ENCODE assay signal across 29 cellular contexts in genomic region chr14:102811254-102811963, GRCh38. TPM values are rescaled to one million over a fixed set of nuclear protein-coding genes. Genes with fewer than 3 reads are reported as not detected.
DNase-seq lines count a peak whose midpoint lies in the region; ATAC-seq and TF ChIP-seq lines count a peak whose summit lies in the region.
"Had no signal": no experiment of that assay in that cellular context is flagged by ENCODE, and none has a peak within 500 bp of the region (broad histone marks: within the 10 kb centered on the region; RNA-seq: fewer than 3 reads in every experiment).

No MANE protein-coding gene starts in this region.

- H3K27ac Mint-ChIP-seq in activated CD4-positive, alpha-beta T cell treated with anti-CD3 and anti-CD28 coated beads, Interleukin-2, amount 10 ng/mL, durations not matched to agents 24 days and 14 days = peak overlapping the region; percentile 10
- H3K27ac Mint-ChIP-seq in activated CD4-positive, alpha-beta T cell treated with anti-CD3 and anti-CD28 coated beads, Interleukin-2, amount 10 ng/mL, durations not matched to agents 7 days and 5 days = no peak overlapping the region
- peak overlapping the region; percentile 75 for H3K27ac Mint-ChIP-seq in activated B cell treated with CpG ODN at 0.5 μM for 24 hours
- peak overlapping the region in 5 of 6 donors; percentile 16 to 96 (median 66) for H3K27ac Mint-ChIP-seq in naive B cell
- H3K27ac Mint-ChIP-seq: neural progenitor cell had no signal

- H3K4me1 ChIP-seq in HEK293 (ENCODE audit: control insufficient read depth, insufficient read depth, low read length) = peaks cover 17% of the 10 kb centered on the region
- H3K4me1 ChIP-seq: body of pancreas, neural progenitor cell, right lobe of liver had no signal

- no peak overlapping the region for H3K4me3 ChIP-seq in HEK293 (ENCODE audit: low read depth, low read length)
- H3K4me3 ChIP-seq: BLaER1 treated with 17β-estradiol and CSF1 and Interleukin-3, amounts not matched to agents 10 nM and 100 nM; body of pancreas; hepatocyte; neural progenitor cell; right lobe of liver; upper lobe of left lung had no signal

- POLR2A ChIA-PET in activated CD4-positive, alpha-beta T cell treated with anti-CD3 and anti-CD28 coated beads, Interleukin-2, amount 10 ng/mL, durations not matched to agents 7 days and 5 days (lab: Charles Lee) = no interaction called here
- POLR2A ChIA-PET in HEK293 (lab: Yijun Ruan, JAX) (no interaction called here), activated B cell treated with CpG ODN at 0.5 μM for 24 hours (lab: Charles Lee) (interaction anchor here (0.6 to 0.7 kb wide), 2 partner anchors 166 to 652 kb away, joined by 3 to 5 read pairs; no protein-coding TSS in a partner anchor)

- CTCF ChIA-PET in activated CD4-positive, alpha-beta T cell treated with anti-CD3 and anti-CD28 coated beads, Interleukin-2, amount 10 ng/mL, durations not matched to agents 7 days and 5 days (lab: Charles Lee) = interaction anchor here (0.6 to 1.2 kb wide), 5 partner anchors 17 to 168 kb away, joined by 3 to 4 read pairs (median 3); no protein-coding TSS in a partner anchor
- CTCF ChIA-PET in HEK293 (lab: Yijun Ruan, JAX) (interaction anchor here (0.6 to 2.0 kb wide), 3 partner anchors 14 to 106 kb away, joined by 3 to 10 read pairs (median 3); no protein-coding TSS in a partner anchor), activated B cell treated with CpG ODN at 0.5 μM for 24 hours (lab: Charles Lee) (interaction anchor here (0.6 kb wide), 1 partner anchor 495 kb away, joined by 3 read pairs; no protein-coding TSS in a partner anchor)

- ATAC-seq in activated B cell treated with CpG ODN at 0.5 μM for 24 hours (ENCODE audit: low read depth) = no peak
- no peak for ATAC-seq in naive B cell (ENCODE audit: low read depth in 2 of 2)
- ATAC-seq in GM18858 (IDR thresholded peaks at IDR 0.05; ENCODE audit: unreplicated experiment) = no peak
- ATAC-seq in HG02588 (IDR thresholded peaks at IDR 0.05; ENCODE audit: unreplicated experiment) = no peak
- ATAC-seq: activated naive CD8-positive, alpha-beta T cell treated with anti-CD3 and anti-CD28 coated beads, Interleukin-2, amount 50 U/mL, for 24 hours; body of pancreas; left ventricle myocardium superior; SK-N-SH treated with all-trans-retinoic acid at 6 μM for 48 hours had no signal

- peaks cover 3% of the 10 kb centered on the region for H3K9me3 Mint-ChIP-seq in activated CD4-positive, alpha-beta T cell treated with anti-CD3 and anti-CD28 coated beads, Interleukin-2, amount 10 ng/mL, durations not matched to agents 24 days and 14 days
- no peaks in the 10 kb centered on the region for H3K9me3 Mint-ChIP-seq in activated CD4-positive, alpha-beta T cell treated with anti-CD3 and anti-CD28 coated beads, Interleukin-2, amount 10 ng/mL, durations not matched to agents 7 days and 5 days
- no peaks in the 10 kb centered on the region for H3K9me3 Mint-ChIP-seq in activated B cell treated with CpG ODN at 0.5 μM for 24 hours
- H3K9me3 Mint-ChIP-seq in naive B cell = no peaks in the 10 kb centered on the region
- H3K9me3 Mint-ChIP-seq: activated naive CD8-positive, alpha-beta T cell treated with anti-CD3 and anti-CD28 coated beads, Interleukin-2, amount 50 U/mL, for 24 hours; activated T-helper 2 cell treated with anti-CD3 and anti-CD28 coated beads, Interferon-gamma antibody, Interleukin-2, Interleukin-4, amounts not matched to agents 10 μg/mL and 5 μg/mL and 100 μg/mL, durations not matched to agents 14 hours and 24 hours and 36 hours; immature natural killer cell had no signal

- no peak overlapping the region for H3K4me3 Mint-ChIP-seq in activated CD4-positive, alpha-beta T cell treated with anti-CD3 and anti-CD28 coated beads, Interleukin-2, amount 10 ng/mL, durations not matched to agents 24 days and 14 days
- no peak overlapping the region for H3K4me3 Mint-ChIP-seq in activated CD4-positive, alpha-beta T cell treated with anti-CD3 and anti-CD28 coated beads, Interleukin-2, amount 10 ng/mL, durations not matched to agents 7 days and 5 days
- H3K4me3 Mint-ChIP-seq in activated B cell treated with CpG ODN at 0.5 μM for 24 hours = no peak overlapping the region
- peak overlapping the region in 1 of 8 donors; percentile 53 for H3K4me3 Mint-ChIP-seq in naive B cell
- H3K4me3 Mint-ChIP-seq: activated naive CD8-positive, alpha-beta T cell treated with anti-CD3 and anti-CD28 coated beads, Interleukin-2, amount 50 U/mL, for 24 hours; immature natural killer cell; neural progenitor cell had no signal

- intact Hi-C loops in activated CD4-positive, alpha-beta T cell treated with anti-CD3 and anti-CD28 coated beads, Interleukin-2, amount 10 ng/mL, durations not matched to agents 24 days and 14 days (cut with micrococcal nuclease) = no loop called here
- intact Hi-C loops in activated B cell treated with CpG ODN at 0.5 μM for 24 hours (cut with micrococcal nuclease) = no loop called here

- H3K4me1 Mint-ChIP-seq in activated CD4-positive, alpha-beta T cell treated with anti-CD3 and anti-CD28 coated beads, Interleukin-2, amount 10 ng/mL, durations not matched to agents 24 days and 14 days = peaks cover 67% of the 10 kb centered on the region
- H3K4me1 Mint-ChIP-seq in activated CD4-positive, alpha-beta T cell treated with anti-CD3 and anti-CD28 coated beads, Interleukin-2, amount 10 ng/mL, durations not matched to agents 7 days and 5 days = peaks cover 61% of the 10 kb centered on the region
- H3K4me1 Mint-ChIP-seq in activated B cell treated with CpG ODN at 0.5 μM for 24 hours (peaks cover 90% of the 10 kb centered on the region), naive B cell (peaks cover 57 to 96% (median 82%) of the 10 kb centered on the region in 3 donors)

- peaks cover 55% of the 10 kb centered on the region for H3K36me3 Mint-ChIP-seq in activated CD4-positive, alpha-beta T cell treated with anti-CD3 and anti-CD28 coated beads, Interleukin-2, amount 10 ng/mL, durations not matched to agents 24 days and 14 days (ENCODE audit: low read depth)
- peaks cover 20% of the 10 kb centered on the region for H3K36me3 Mint-ChIP-seq in activated CD4-positive, alpha-beta T cell treated with anti-CD3 and anti-CD28 coated beads, Interleukin-2, amount 10 ng/mL, durations not matched to agents 7 days and 5 days (ENCODE audit: low read depth)
- peaks cover 50% of the 10 kb centered on the region for H3K36me3 Mint-ChIP-seq in activated B cell treated with CpG ODN at 0.5 μM for 24 hours (ENCODE audit: low read depth)
- H3K36me3 Mint-ChIP-seq in naive B cell = peaks cover under 1 to 5% of the 10 kb centered on the region in 2 donors

- H3K27ac ChIP-seq in HEK293 (ENCODE audit: extremely low read depth, low read depth, low read length) = no peak overlapping the region
- H3K27ac ChIP-seq: BLaER1 treated with 17β-estradiol and CSF1 and Interleukin-3, amounts not matched to agents 10 nM and 100 nM; body of pancreas; hepatocyte; neural progenitor cell; right lobe of liver; RWPE1; upper lobe of left lung had no signal

- H3K36me3 ChIP-seq in HEK293 (ENCODE audit: control insufficient read depth in 2 of 2, insufficient read depth in 1 of 2, low read length in 2 of 2) = peaks cover 0 to 3% of the 10 kb centered on the region in 2 experiments; a peak in 1 of 3 replicates
- H3K36me3 ChIP-seq: neural progenitor cell, right lobe of liver, upper lobe of left lung had no signal

- DNase-seq in activated CD4-positive, alpha-beta T cell treated with anti-CD3 and anti-CD28 coated beads, Interleukin-2, amount 10 ng/mL, durations not matched to agents 24 days and 14 days = no peak
- DNase-seq in activated CD4-positive, alpha-beta T cell treated with anti-CD3 and anti-CD28 coated beads, Interleukin-2, amount 10 ng/mL, durations not matched to agents 7 days and 5 days = no peak
- no peak for DNase-seq in activated B cell treated with CpG ODN at 0.5 μM for 24 hours
- no peak for DNase-seq in naive B cell
- no peak for DNase-seq in HuH-7 (ENCODE audit: low spot score)
- DNase-seq: ACHN; activated CD4-positive, CD25-positive, alpha-beta regulatory T cell; activated naive CD8-positive, alpha-beta T cell treated with anti-CD3 and anti-CD28 coated beads, Interleukin-2, amount 50 U/mL, for 24 hours; body of pancreas; Calu3; effector CD4-positive, alpha-beta T cell; HCEC 1CT; immature natural killer cell; left ventricle myocardium superior; NCI-H1105; NCI-H526 treated with DMSO at 0.1 percent for 48 hours; posterior cingulate gyrus; right lobe of liver; T-helper 9 cell had no signal

- no peak for TF ChIP-seq CTCF in HEK293 (tag by site-specific recombination; IDR thresholded peaks at IDR 0.05)
- TF ChIP-seq CTCF in activated B cell treated with CpG ODN at 0.5 μM for 24 hours (IDR thresholded peaks at IDR 0.05) = no peak

- H3K9me3 ChIP-seq in HEK293 (ENCODE audit: control insufficient read depth, insufficient read depth, low read depth, low read length) = no peaks in the 10 kb centered on the region
- H3K9me3 ChIP-seq: body of pancreas, right lobe of liver, upper lobe of left lung had no signal

- no peaks in the 10 kb centered on the region for H3K27me3 Mint-ChIP-seq in activated CD4-positive, alpha-beta T cell treated with anti-CD3 and anti-CD28 coated beads, Interleukin-2, amount 10 ng/mL, durations not matched to agents 24 days and 14 days
- H3K27me3 Mint-ChIP-seq in activated CD4-positive, alpha-beta T cell treated with anti-CD3 and anti-CD28 coated beads, Interleukin-2, amount 10 ng/mL, durations not matched to agents 7 days and 5 days = no peaks in the 10 kb centered on the region
- H3K27me3 Mint-ChIP-seq in activated B cell treated with CpG ODN at 0.5 μM for 24 hours (no peaks in the 10 kb centered on the region), naive B cell (no peaks in the 10 kb centered on the region)
- H3K27me3 Mint-ChIP-seq: activated naive CD8-positive, alpha-beta T cell treated with anti-CD3 and anti-CD28 coated beads, Interleukin-2, amount 50 U/mL, for 24 hours had no signal

TF ChIP-seq in HEK293, 187 proteins besides CTCF, POLR2A, EP300 and RAD21 (continues in another document):
- no peak for TF ChIP-seq ZNF843 (tag by site-specific recombination; IDR thresholded peaks at IDR 0.05)
- TF ChIP-seq, protein P1, sequence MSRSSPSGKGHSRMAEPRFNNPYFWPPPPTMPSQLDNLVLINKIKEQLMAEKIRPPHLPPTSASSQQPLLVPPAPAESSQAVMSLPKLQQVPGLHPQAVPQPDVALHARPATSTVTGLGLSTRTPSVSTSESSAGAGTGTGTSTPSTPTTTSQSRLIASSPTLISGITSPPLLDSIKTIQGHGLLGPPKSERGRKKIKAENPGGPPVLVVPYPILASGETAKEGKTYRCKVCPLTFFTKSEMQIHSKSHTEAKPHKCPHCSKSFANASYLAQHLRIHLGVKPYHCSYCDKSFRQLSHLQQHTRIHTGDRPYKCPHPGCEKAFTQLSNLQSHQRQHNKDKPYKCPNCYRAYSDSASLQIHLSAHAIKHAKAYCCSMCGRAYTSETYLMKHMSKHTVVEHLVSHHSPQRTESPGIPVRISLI (tag by site-specific recombination; IDR thresholded peaks at IDR 0.05) = peak; percentile 71; the same call in 1 of the 2 replicates

RNA-seq across cellular contexts. Expression of gene TRAF3, which starts 34.2 kb away (rescaled TPM):
- total RNA-seq in activated CD4-positive, alpha-beta T cell treated with anti-CD3 and anti-CD28 coated beads, Interleukin-2, amount 10 ng/mL, durations not matched to agents 24 days and 14 days = 64.6 and 68.8 TPM in 2 replicates
- 10 to 100 TPM; 38.9 to 40.2 TPM for total RNA-seq in activated CD4-positive, alpha-beta T cell treated with anti-CD3 and anti-CD28 coated beads, Interleukin-2, amount 10 ng/mL, durations not matched to agents 7 days and 5 days
- total RNA-seq in activated B cell treated with CpG ODN at 0.5 μM for 24 hours = 120 and 124 TPM in 2 replicates
- 10 to 100 TPM; 22.2 to 36.7 (median 27.0) TPM for polyA plus RNA-seq in naive B cell (ENCODE audit: low read depth in 6 of 6)
